In the genomic region with DNA sequence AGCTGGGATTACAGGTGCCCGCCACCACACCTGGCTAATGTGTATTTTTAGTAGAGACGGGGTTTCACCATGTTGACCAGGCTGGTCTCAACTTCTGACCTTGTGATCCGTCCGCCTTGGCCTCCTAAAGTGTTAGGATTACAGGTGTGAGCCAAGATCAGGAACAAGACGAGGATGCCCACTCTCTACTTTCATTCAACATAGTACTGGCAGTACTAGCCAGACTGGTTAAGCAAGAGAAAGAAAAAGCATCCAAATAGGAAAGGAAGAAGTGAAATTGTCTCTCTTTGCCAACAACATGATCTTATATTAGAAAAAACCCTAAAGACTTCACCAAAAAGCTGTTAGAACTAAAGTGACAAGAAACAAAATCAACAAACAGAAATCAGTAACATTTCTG, we compare ENCODE assay signal across 1 cellular context.
TF ChIP-seq lines count a peak whose summit lies in the region.

No MANE protein-coding gene starts in this region.

TF ChIP-seq in GM23338, 12 proteins besides CTCF, POLR2A, EP300 and RAD21 (continued from another document):
- TF ChIP-seq, protein P1, sequence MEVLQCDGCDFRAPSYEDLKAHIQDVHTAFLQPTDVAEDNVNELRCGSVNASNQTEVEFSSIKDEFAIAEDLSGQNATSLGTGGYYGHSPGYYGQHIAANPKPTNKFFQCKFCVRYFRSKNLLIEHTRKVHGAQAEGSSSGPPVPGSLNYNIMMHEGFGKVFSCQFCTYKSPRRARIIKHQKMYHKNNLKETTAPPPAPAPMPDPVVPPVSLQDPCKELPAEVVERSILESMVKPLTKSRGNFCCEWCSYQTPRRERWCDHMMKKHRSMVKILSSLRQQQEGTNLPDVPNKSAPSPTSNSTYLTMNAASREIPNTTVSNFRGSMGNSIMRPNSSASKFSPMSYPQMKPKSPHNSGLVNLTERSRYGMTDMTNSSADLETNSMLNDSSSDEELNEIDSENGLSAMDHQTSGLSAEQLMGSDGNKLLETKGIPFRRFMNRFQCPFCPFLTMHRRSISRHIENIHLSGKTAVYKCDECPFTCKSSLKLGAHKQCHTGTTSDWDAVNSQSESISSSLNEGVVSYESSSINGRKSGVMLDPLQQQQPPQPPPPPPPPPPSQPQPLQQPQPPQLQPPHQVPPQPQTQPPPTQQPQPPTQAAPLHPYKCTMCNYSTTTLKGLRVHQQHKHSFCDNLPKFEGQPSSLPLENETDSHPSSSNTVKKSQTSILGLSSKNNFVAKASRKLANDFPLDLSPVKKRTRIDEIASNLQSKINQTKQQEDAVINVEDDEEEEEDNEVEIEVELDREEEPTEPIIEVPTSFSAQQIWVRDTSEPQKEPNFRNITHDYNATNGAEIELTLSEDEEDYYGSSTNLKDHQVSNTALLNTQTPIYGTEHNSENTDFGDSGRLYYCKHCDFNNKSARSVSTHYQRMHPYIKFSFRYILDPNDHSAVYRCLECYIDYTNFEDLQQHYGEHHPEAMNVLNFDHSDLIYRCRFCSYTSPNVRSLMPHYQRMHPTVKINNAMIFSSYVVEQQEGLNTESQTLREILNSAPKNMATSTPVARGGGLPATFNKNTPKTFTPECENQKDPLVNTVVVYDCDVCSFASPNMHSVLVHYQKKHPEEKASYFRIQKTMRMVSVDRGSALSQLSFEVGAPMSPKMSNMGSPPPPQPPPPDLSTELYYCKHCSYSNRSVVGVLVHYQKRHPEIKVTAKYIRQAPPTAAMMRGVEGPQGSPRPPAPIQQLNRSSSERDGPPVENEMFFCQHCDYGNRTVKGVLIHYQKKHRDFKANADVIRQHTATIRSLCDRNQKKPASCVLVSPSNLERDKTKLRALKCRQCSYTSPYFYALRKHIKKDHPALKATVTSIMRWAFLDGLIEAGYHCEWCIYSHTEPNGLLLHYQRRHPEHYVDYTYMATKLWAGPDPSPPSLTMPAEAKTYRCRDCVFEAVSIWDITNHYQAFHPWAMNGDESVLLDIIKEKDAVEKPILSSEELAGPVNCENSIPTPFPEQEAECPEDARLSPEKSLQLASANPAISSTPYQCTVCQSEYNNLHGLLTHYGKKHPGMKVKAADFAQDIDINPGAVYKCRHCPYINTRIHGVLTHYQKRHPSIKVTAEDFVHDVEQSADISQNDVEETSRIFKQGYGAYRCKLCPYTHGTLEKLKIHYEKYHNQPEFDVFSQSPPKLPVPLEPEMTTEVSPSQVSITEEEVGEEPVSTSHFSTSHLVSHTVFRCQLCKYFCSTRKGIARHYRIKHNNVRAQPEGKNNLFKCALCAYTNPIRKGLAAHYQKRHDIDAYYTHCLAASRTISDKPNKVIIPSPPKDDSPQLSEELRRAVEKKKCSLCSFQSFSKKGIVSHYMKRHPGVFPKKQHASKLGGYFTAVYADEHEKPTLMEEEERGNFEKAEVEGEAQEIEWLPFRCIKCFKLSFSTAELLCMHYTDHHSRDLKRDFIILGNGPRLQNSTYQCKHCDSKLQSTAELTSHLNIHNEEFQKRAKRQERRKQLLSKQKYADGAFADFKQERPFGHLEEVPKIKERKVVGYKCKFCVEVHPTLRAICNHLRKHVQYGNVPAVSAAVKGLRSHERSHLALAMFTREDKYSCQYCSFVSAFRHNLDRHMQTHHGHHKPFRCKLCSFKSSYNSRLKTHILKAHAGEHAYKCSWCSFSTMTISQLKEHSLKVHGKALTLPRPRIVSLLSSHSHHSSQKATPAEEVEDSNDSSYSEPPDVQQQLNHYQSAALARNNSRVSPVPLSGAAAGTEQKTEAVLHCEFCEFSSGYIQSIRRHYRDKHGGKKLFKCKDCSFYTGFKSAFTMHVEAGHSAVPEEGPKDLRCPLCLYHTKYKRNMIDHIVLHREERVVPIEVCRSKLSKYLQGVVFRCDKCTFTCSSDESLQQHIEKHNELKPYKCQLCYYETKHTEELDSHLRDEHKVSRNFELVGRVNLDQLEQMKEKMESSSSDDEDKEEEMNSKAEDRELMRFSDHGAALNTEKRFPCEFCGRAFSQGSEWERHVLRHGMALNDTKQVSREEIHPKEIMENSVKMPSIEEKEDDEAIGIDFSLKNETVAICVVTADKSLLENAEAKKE (CRISPR knock-in tag; IDR thresholded peaks at IDR 0.05): no peak
- no peak for TF ChIP-seq ZNF331 (CRISPR knock-in tag; IDR thresholded peaks at IDR 0.05; ENCODE audit: low read depth)
- no peak for TF ChIP-seq POLR2AphosphoS5 (IDR thresholded peaks at IDR 0.05; ENCODE audit: low read depth)
- no peak for TF ChIP-seq STAT1 (IDR thresholded peaks at IDR 0.05; ENCODE audit: unreplicated experiment)
- TF ChIP-seq EZH2 (IDR thresholded peaks at IDR 0.05; ENCODE audit: low read depth, unreplicated experiment): no peak
- no peak for TF ChIP-seq JUNB (IDR thresholded peaks at IDR 0.05; ENCODE audit: unreplicated experiment)
- TF ChIP-seq, protein P2, sequence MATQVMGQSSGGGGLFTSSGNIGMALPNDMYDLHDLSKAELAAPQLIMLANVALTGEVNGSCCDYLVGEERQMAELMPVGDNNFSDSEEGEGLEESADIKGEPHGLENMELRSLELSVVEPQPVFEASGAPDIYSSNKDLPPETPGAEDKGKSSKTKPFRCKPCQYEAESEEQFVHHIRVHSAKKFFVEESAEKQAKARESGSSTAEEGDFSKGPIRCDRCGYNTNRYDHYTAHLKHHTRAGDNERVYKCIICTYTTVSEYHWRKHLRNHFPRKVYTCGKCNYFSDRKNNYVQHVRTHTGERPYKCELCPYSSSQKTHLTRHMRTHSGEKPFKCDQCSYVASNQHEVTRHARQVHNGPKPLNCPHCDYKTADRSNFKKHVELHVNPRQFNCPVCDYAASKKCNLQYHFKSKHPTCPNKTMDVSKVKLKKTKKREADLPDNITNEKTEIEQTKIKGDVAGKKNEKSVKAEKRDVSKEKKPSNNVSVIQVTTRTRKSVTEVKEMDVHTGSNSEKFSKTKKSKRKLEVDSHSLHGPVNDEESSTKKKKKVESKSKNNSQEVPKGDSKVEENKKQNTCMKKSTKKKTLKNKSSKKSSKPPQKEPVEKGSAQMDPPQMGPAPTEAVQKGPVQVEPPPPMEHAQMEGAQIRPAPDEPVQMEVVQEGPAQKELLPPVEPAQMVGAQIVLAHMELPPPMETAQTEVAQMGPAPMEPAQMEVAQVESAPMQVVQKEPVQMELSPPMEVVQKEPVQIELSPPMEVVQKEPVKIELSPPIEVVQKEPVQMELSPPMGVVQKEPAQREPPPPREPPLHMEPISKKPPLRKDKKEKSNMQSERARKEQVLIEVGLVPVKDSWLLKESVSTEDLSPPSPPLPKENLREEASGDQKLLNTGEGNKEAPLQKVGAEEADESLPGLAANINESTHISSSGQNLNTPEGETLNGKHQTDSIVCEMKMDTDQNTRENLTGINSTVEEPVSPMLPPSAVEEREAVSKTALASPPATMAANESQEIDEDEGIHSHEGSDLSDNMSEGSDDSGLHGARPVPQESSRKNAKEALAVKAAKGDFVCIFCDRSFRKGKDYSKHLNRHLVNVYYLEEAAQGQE (IDR thresholded peaks at IDR 0.05; ENCODE audit: unreplicated experiment): no peak
- TF ChIP-seq NANOG (IDR thresholded peaks at IDR 0.05; ENCODE audit: borderline replicate concordance): no peak
- no peak for TF ChIP-seq EZH2phosphoT487 (IDR thresholded peaks at IDR 0.05; ENCODE audit: unreplicated experiment)
- TF ChIP-seq, protein P3, sequence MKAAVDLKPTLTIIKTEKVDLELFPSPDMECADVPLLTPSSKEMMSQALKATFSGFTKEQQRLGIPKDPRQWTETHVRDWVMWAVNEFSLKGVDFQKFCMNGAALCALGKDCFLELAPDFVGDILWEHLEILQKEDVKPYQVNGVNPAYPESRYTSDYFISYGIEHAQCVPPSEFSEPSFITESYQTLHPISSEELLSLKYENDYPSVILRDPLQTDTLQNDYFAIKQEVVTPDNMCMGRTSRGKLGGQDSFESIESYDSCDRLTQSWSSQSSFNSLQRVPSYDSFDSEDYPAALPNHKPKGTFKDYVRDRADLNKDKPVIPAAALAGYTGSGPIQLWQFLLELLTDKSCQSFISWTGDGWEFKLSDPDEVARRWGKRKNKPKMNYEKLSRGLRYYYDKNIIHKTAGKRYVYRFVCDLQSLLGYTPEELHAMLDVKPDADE (IDR thresholded peaks at IDR 0.05): no peak
- no peak for TF ChIP-seq CREB1 (CRISPR knock-in tag; IDR thresholded peaks at IDR 0.05; ENCODE audit: low read depth)
